10 cellular contexts compared by ENCODE assay signal in the genomic region with DNA sequence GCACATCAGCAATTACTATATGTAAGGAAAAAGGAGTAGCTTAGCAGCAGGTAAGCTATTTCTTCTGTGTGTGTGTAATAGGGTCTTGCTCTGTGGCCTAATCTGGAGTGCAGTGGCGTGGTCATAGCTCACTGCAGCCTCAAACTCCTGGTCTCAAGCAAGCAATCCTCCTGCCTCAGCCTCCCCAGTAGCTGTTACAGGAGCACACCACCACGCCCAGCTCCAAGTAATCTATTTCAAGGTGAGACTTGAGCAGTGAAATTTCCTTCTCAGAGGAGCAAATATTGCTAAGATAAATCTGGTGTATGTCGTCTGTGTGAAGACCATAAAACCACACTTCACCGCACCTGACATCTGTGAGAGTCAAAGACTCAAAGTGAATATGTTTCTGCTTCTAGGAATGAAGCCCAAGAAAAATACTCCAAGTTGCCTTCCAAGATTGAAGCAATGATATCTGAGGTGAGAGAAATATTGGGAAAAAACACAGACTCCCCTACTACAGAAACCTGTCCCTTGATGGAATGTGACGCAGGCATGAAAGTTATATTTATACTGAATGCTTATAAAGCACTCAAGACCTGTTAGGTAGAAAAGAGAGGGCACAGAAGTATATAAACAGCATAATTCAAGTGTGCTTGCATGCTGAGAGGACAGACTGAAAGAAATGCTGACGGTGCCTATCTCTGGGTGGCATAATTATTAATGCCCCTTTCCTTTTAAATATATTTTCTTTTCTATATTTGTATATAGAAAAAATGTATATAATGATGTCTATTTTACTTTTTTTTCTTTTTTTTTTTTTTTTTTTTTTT. TPM values are rescaled to one million over a fixed set of nuclear protein-coding genes. Genes with fewer than 3 reads are reported as not detected.
A peak's percentile ranks its signal among the peaks of the same experiment; 100 is the strongest.
DNase-seq lines count a peak whose midpoint lies in the region; ATAC-seq and TF ChIP-seq lines count a peak whose summit lies in the region.
"Had no signal": no experiment of that assay in that cellular context is flagged by ENCODE, and none has a peak within 500 bp of the region (broad histone marks: within the 10 kb centered on the region; RNA-seq: fewer than 3 reads in every experiment).

No MANE protein-coding gene starts in this region.

- 88% methylated on average over 5 of the region's 6 CpGs for WGBS in HUES64

- no peak for ATAC-seq in HG03135 (IDR thresholded peaks at IDR 0.05; ENCODE audit: unreplicated experiment)

- H3K27me3 ChIP-seq in HUES64 (ENCODE audit: insufficient read depth, low read length): no peaks in the 10 kb centered on the region
- no peaks in the 10 kb centered on the region for H3K27me3 ChIP-seq in neutrophil

- H3K36me3 ChIP-seq in HUES64 (ENCODE audit: insufficient read depth, low read length): no peaks in the 10 kb centered on the region
- no peaks in the 10 kb centered on the region for H3K36me3 ChIP-seq in neutrophil

- no peaks in the 10 kb centered on the region for H3K9me3 ChIP-seq in HUES64 (ENCODE audit: insufficient read depth, low read depth, low read length)
- H3K9me3 ChIP-seq in neutrophil: no peaks in the 10 kb centered on the region

- no peaks in the 10 kb centered on the region for H3K27me3 Mint-ChIP-seq in activated naive CD8-positive, alpha-beta T cell

- H3K4me1 ChIP-seq in HUES64 (ENCODE audit: insufficient read depth, low read length): peaks cover 50% of the 10 kb centered on the region
- H3K4me1 ChIP-seq in neutrophil (ENCODE audit: control insufficient read depth in 1 of 2, insufficient read depth in 1 of 2, low read depth in 1 of 2, low read length in 1 of 2): peaks cover 52 to 72% of the 10 kb centered on the region in 2 experiments

- H3K9ac ChIP-seq in HUES64 (ENCODE audit: low read depth, low read length): peak overlapping the region; percentile 26; the same call in 1 of the 2 replicates

- H3K4me3 ChIP-seq in HUES64 (ENCODE audit: low read length): no peak overlapping the region
- peak overlapping the region; percentile 76 to 91 for H3K4me3 ChIP-seq in neutrophil (ENCODE audit: low read depth in 1 of 2, low read length in 1 of 2)

- DNase-seq in NCI-H187 treated with DMSO at 0.1 percent for 48 hours (lab: John Stamatoyannopoulos, UW): peak; percentile 13
- DNase-seq in NCI-H187 (lab: John Stamatoyannopoulos, UW): no peak
- no peak for DNase-seq in NCI-H69 (lab: John Stamatoyannopoulos, UW)
- DNase-seq in middle frontal gyrus (ENCODE audit: extremely low spot score, low spot score): no peak
- DNase-seq: kidney glomerular epithelial cell had no signal

- H3K27ac Mint-ChIP-seq in activated naive CD8-positive, alpha-beta T cell: peak overlapping the region; percentile 99

- no peaks in the 10 kb centered on the region for H3K9me3 Mint-ChIP-seq in activated naive CD8-positive, alpha-beta T cell (ENCODE audit: low read depth)

- peaks cover 2% of the 10 kb centered on the region for H3K36me3 Mint-ChIP-seq in activated naive CD8-positive, alpha-beta T cell

- peaks cover 65% of the 10 kb centered on the region for H3K4me1 Mint-ChIP-seq in activated naive CD8-positive, alpha-beta T cell (ENCODE audit: low read depth)

- peak overlapping the region; percentile 96 for H3K4me3 Mint-ChIP-seq in activated naive CD8-positive, alpha-beta T cell

- H3K27ac ChIP-seq in HUES64 (ENCODE audit: low read depth, low read length): no peak overlapping the region; the same call in 1 of the 2 replicates
- H3K27ac ChIP-seq in neutrophil: peak overlapping the region; percentile 98
- H3K27ac ChIP-seq: 22Rv1 had no signal

- TF ChIP-seq CTCF in neutrophil (IDR thresholded peaks at IDR 0.05): no peak

RNA-seq across cellular contexts. Expression of a gene that starts 2.5 kb away (rescaled TPM):
- polyA plus RNA-seq in HUES64 (2013, experiment 1 of 2): not detected
- not detected for polyA plus RNA-seq in HUES64 (2013, experiment 2 of 2)

RNA-seq across cellular contexts. Expression of a gene that starts 38.3 kb away (rescaled TPM):
- 1.1 TPM for polyA plus RNA-seq in HUES64 (2013, experiment 1 of 2)
- 1.8 TPM for polyA plus RNA-seq in HUES64 (2013, experiment 2 of 2)
